1 cellular context compared by ENCODE assay signal in the genomic region with DNA sequence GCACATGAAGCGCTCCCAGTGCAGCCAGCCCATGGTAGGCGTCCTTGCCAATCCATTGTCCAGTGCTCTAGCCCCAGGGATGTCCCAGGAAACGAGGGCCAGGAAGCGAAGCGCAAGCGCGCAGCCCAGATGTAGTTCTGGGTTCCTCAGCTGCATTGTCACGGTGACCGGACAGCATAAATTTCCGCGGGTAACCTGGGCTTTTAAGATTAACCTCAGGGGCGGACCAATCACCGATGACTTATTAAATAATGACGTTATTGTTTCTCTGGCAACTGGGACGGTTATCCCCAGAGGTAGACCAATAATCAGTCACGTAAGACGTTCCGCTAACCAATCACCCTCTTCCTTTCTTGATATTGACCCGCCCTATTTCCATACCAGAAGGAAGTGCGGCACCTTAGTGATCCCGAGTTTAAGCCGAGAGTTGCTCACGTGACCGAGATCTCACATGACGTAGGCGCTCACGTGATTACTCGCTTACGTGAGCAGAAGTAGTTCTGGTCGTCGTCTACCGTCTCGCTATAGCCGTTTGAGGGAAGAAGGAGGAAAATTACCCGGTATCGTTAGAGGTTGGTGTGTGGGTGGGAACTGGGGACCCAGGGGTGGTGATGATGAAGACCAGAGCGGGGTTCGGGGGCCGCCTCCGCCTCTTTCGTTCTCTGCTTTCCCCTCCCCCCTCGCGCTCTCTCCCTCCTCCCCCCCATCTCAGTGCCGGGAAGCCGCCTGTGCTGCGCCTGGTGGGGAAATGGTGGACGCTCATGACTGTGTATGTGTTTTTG.
TF ChIP-seq lines count a peak whose summit lies in the region.

A gene (minus strand): TSS at position 178 of the 782 bp plus-strand sequence. CDS start 22 bp downstream, at position 156.
A gene with protein sequence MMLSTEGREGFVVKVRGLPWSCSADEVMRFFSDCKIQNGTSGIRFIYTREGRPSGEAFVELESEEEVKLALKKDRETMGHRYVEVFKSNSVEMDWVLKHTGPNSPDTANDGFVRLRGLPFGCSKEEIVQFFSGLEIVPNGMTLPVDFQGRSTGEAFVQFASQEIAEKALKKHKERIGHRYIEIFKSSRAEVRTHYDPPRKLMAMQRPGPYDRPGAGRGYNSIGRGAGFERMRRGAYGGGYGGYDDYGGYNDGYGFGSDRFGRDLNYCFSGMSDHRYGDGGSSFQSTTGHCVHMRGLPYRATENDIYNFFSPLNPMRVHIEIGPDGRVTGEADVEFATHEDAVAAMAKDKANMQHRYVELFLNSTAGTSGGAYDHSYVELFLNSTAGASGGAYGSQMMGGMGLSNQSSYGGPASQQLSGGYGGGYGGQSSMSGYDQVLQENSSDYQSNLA (plus strand): TSS at position 475 of the 782 bp plus-strand sequence. CDS start 3,767 bp downstream, outside the sequence.

TF ChIP-seq in HepG2, 621 proteins besides CTCF, POLR2A, EP300 and RAD21 (continued from another document and continues in another):
- no peak for TF ChIP-seq KLF9 (CRISPR knock-in tag; IDR thresholded peaks at IDR 0.05; ENCODE audit: low read depth)
- TF ChIP-seq, protein P1, sequence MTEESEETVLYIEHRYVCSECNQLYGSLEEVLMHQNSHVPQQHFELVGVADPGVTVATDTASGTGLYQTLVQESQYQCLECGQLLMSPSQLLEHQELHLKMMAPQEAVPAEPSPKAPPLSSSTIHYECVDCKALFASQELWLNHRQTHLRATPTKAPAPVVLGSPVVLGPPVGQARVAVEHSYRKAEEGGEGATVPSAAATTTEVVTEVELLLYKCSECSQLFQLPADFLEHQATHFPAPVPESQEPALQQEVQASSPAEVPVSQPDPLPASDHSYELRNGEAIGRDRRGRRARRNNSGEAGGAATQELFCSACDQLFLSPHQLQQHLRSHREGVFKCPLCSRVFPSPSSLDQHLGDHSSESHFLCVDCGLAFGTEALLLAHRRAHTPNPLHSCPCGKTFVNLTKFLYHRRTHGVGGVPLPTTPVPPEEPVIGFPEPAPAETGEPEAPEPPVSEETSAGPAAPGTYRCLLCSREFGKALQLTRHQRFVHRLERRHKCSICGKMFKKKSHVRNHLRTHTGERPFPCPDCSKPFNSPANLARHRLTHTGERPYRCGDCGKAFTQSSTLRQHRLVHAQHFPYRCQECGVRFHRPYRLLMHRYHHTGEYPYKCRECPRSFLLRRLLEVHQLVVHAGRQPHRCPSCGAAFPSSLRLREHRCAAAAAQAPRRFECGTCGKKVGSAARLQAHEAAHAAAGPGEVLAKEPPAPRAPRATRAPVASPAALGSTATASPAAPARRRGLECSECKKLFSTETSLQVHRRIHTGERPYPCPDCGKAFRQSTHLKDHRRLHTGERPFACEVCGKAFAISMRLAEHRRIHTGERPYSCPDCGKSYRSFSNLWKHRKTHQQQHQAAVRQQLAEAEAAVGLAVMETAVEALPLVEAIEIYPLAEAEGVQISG (CRISPR knock-in tag; IDR thresholded peaks at IDR 0.05) = 0 out of 2 replicates have a peak, but pooled peaks have one; percentile 45
- no peak for TF ChIP-seq ZNF678 (CRISPR knock-in tag; IDR thresholded peaks at IDR 0.05)
- TF ChIP-seq, protein P2, sequence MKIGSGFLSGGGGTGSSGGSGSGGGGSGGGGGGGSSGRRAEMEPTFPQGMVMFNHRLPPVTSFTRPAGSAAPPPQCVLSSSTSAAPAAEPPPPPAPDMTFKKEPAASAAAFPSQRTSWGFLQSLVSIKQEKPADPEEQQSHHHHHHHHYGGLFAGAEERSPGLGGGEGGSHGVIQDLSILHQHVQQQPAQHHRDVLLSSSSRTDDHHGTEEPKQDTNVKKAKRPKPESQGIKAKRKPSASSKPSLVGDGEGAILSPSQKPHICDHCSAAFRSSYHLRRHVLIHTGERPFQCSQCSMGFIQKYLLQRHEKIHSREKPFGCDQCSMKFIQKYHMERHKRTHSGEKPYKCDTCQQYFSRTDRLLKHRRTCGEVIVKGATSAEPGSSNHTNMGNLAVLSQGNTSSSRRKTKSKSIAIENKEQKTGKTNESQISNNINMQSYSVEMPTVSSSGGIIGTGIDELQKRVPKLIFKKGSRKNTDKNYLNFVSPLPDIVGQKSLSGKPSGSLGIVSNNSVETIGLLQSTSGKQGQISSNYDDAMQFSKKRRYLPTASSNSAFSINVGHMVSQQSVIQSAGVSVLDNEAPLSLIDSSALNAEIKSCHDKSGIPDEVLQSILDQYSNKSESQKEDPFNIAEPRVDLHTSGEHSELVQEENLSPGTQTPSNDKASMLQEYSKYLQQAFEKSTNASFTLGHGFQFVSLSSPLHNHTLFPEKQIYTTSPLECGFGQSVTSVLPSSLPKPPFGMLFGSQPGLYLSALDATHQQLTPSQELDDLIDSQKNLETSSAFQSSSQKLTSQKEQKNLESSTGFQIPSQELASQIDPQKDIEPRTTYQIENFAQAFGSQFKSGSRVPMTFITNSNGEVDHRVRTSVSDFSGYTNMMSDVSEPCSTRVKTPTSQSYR (CRISPR knock-in tag; IDR thresholded peaks at IDR 0.05; ENCODE audit: borderline replicate concordance) = peak; percentile 89
- TF ChIP-seq, protein P3, sequence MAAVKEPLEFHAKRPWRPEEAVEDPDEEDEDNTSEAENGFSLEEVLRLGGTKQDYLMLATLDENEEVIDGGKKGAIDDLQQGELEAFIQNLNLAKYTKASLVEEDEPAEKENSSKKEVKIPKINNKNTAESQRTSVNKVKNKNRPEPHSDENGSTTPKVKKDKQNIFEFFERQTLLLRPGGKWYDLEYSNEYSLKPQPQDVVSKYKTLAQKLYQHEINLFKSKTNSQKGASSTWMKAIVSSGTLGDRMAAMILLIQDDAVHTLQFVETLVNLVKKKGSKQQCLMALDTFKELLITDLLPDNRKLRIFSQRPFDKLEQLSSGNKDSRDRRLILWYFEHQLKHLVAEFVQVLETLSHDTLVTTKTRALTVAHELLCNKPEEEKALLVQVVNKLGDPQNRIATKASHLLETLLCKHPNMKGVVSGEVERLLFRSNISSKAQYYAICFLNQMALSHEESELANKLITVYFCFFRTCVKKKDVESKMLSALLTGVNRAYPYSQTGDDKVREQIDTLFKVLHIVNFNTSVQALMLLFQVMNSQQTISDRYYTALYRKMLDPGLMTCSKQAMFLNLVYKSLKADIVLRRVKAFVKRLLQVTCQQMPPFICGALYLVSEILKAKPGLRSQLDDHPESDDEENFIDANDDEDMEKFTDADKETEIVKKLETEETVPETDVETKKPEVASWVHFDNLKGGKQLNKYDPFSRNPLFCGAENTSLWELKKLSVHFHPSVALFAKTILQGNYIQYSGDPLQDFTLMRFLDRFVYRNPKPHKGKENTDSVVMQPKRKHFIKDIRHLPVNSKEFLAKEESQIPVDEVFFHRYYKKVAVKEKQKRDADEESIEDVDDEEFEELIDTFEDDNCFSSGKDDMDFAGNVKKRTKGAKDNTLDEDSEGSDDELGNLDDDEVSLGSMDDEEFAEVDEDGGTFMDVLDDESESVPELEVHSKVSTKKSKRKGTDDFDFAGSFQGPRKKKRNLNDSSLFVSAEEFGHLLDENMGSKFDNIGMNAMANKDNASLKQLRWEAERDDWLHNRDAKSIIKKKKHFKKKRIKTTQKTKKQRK (IDR thresholded peaks at IDR 0.05; ENCODE audit: low read length) = no peak
- peak; percentile 98 for TF ChIP-seq RAD51 (IDR thresholded peaks at IDR 0.05; ENCODE audit: borderline replicate concordance)
- TF ChIP-seq ZFP37 (CRISPR knock-in tag; IDR thresholded peaks at IDR 0.05; ENCODE audit: borderline replicate concordance) = no peak
- TF ChIP-seq, protein P4, sequence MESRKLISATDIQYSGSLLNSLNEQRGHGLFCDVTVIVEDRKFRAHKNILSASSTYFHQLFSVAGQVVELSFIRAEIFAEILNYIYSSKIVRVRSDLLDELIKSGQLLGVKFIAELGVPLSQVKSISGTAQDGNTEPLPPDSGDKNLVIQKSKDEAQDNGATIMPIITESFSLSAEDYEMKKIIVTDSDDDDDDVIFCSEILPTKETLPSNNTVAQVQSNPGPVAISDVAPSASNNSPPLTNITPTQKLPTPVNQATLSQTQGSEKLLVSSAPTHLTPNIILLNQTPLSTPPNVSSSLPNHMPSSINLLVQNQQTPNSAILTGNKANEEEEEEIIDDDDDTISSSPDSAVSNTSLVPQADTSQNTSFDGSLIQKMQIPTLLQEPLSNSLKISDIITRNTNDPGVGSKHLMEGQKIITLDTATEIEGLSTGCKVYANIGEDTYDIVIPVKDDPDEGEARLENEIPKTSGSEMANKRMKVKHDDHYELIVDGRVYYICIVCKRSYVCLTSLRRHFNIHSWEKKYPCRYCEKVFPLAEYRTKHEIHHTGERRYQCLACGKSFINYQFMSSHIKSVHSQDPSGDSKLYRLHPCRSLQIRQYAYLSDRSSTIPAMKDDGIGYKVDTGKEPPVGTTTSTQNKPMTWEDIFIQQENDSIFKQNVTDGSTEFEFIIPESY (CRISPR knock-in tag; IDR thresholded peaks at IDR 0.05) = no peak
- TF ChIP-seq, protein P5, sequence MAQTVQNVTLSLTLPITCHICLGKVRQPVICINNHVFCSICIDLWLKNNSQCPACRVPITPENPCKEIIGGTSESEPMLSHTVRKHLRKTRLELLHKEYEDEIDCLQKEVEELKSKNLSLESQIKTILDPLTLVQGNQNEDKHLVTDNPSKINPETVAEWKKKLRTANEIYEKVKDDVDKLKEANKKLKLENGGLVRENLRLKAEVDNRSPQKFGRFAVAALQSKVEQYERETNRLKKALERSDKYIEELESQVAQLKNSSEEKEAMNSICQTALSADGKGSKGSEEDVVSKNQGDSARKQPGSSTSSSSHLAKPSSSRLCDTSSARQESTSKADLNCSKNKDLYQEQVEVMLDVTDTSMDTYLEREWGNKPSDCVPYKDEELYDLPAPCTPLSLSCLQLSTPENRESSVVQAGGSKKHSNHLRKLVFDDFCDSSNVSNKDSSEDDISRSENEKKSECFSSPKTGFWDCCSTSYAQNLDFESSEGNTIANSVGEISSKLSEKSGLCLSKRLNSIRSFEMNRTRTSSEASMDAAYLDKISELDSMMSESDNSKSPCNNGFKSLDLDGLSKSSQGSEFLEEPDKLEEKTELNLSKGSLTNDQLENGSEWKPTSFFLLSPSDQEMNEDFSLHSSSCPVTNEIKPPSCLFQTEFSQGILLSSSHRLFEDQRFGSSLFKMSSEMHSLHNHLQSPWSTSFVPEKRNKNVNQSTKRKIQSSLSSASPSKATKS (CRISPR knock-in tag; IDR thresholded peaks at IDR 0.05) = no peak
- TF ChIP-seq, protein P6, sequence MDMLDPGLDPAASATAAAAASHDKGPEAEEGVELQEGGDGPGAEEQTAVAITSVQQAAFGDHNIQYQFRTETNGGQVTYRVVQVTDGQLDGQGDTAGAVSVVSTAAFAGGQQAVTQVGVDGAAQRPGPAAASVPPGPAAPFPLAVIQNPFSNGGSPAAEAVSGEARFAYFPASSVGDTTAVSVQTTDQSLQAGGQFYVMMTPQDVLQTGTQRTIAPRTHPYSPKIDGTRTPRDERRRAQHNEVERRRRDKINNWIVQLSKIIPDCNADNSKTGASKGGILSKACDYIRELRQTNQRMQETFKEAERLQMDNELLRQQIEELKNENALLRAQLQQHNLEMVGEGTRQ (IDR thresholded peaks at IDR 0.05; ENCODE audit: low read depth, low read length) = peak; percentile 99
- TF ChIP-seq, protein P6 (CRISPR knock-in tag; IDR thresholded peaks at IDR 0.05; ENCODE audit: borderline replicate concordance) = peak; percentile 97; the same call in 1 of the 2 replicates
- no peak for TF ChIP-seq AKAP8 (CRISPR knock-in tag; IDR thresholded peaks at IDR 0.05)
- TF ChIP-seq ZBTB21 (CRISPR knock-in tag; IDR thresholded peaks at IDR 0.05) = peak; percentile 93
- TF ChIP-seq RFXAP (CRISPR knock-in tag; IDR thresholded peaks at IDR 0.05; ENCODE audit: borderline replicate concordance) = peak; percentile 96
- TF ChIP-seq, protein P7, sequence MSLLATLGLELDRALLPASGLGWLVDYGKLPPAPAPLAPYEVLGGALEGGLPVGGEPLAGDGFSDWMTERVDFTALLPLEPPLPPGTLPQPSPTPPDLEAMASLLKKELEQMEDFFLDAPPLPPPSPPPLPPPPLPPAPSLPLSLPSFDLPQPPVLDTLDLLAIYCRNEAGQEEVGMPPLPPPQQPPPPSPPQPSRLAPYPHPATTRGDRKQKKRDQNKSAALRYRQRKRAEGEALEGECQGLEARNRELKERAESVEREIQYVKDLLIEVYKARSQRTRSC (CRISPR knock-in tag; IDR thresholded peaks at IDR 0.05; ENCODE audit: low read depth) = no peak
- peak; percentile 7; the same call in 1 of the 2 replicates for TF ChIP-seq FOSL2 (CRISPR knock-in tag; IDR thresholded peaks at IDR 0.05)
- peak; percentile 44 for TF ChIP-seq RBFOX2 (IDR thresholded peaks at IDR 0.05; ENCODE audit: low read depth, low read length)
- TF ChIP-seq JUN (CRISPR knock-in tag; IDR thresholded peaks at IDR 0.05) = no peak
- no peak for TF ChIP-seq NFATC3 (CRISPR knock-in tag; IDR thresholded peaks at IDR 0.05)
- TF ChIP-seq, protein P8, sequence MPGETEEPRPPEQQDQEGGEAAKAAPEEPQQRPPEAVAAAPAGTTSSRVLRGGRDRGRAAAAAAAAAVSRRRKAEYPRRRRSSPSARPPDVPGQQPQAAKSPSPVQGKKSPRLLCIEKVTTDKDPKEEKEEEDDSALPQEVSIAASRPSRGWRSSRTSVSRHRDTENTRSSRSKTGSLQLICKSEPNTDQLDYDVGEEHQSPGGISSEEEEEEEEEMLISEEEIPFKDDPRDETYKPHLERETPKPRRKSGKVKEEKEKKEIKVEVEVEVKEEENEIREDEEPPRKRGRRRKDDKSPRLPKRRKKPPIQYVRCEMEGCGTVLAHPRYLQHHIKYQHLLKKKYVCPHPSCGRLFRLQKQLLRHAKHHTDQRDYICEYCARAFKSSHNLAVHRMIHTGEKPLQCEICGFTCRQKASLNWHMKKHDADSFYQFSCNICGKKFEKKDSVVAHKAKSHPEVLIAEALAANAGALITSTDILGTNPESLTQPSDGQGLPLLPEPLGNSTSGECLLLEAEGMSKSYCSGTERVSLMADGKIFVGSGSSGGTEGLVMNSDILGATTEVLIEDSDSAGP (CRISPR knock-in tag; IDR thresholded peaks at IDR 0.05; ENCODE audit: borderline replicate concordance) = peak; percentile 56; the same call in 1 of the 2 replicates
- TF ChIP-seq TBX2 (CRISPR knock-in tag; IDR thresholded peaks at IDR 0.05; ENCODE audit: borderline replicate concordance) = no peak
- TF ChIP-seq, protein P9, sequence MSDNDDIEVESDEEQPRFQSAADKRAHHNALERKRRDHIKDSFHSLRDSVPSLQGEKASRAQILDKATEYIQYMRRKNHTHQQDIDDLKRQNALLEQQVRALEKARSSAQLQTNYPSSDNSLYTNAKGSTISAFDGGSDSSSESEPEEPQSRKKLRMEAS (IDR thresholded peaks at IDR 0.05) = peak; percentile 44
- no peak for TF ChIP-seq HNF4G (IDR thresholded peaks at IDR 0.05; ENCODE audit: borderline replicate concordance, low read depth, low read length)
- TF ChIP-seq HNF4G (CRISPR knock-in tag; IDR thresholded peaks at IDR 0.05; ENCODE audit: borderline replicate concordance, low read depth) = no peak
